24 cellular contexts compared by ENCODE assay signal in the genomic region with DNA sequence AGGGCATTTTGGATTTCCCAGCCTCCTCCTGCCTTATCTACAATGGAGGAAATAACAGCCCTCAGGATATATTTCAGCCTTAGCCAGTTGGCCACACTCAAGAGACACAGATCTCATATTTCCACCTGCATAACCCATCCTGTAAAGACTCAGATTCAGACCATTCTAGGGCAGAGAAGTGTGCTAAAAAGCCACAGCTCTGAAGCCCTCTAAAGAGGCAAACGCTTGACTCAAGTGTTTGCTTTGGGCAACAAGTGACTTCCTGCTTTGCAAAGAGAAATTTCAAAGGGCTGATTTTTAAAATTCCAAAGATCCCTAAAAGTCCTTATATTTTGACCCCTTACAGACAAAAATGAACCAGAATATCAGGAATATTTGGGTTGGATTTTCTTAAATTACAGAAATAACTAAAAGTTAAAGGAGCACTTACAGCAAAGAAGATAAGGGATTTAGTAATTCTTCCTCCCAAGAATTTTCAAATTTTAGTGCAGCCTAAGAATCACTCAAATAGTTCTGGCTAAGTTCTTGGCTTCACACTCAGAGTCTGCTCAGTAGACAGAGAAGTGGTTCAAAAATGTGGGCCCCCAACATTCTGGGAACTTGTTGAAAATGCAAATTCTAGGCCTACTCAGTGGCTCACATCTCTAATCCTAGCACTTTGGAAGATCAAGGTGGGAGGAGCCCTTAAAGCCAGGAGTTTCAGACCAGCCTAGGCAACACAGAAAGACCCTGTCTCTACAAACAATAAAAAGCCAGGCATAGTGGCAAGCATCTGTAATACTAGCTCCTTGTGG. TPM values are rescaled to one million over a fixed set of nuclear protein-coding genes. Genes with fewer than 3 reads are reported as not detected.
DNase-seq lines count a peak whose midpoint lies in the region; ATAC-seq and TF ChIP-seq lines count a peak whose summit lies in the region.
"Had no signal": no experiment of that assay in that cellular context is flagged by ENCODE, and none has a peak within 500 bp of the region (broad histone marks: within the 10 kb centered on the region; RNA-seq: fewer than 3 reads in every experiment).

No MANE protein-coding gene starts in this region.

- H3K9me3 ChIP-seq in left lung (no peaks in the 10 kb centered on the region), MM.1S (replicated peaks; ENCODE audit: insufficient read depth, low read length) (no peaks in the 10 kb centered on the region)
- H3K9me3 ChIP-seq: sigmoid colon, tibial artery had no signal

- TF ChIP-seq CTCF in left lung (IDR thresholded peaks at IDR 0.05), result no peak
- no peak for TF ChIP-seq CTCF in MM.1S (IDR thresholded peaks at IDR 0.05; ENCODE audit: low read length)

- H2AFZ ChIP-seq in MM.1S (ENCODE audit: low read length), result no peak overlapping the region

- H3K4me1 ChIP-seq in left lung, result peaks cover 21 to 30% of the 10 kb centered on the region in 2 donors
- H3K4me1 ChIP-seq in MM.1S (ENCODE audit: low read length), result no peaks in the 10 kb centered on the region
- H3K4me1 ChIP-seq: sigmoid colon, tibial artery had no signal

- ATAC-seq in left lung (peak; percentile 79), left cardiac atrium (no peak)
- ATAC-seq: activated naive CD4-positive, alpha-beta T cell treated with anti-CD3 and anti-CD28 coated beads, Interleukin-2, amount 50 U/mL, for 72 hours; stimulated activated naive CD8-positive, alpha-beta T cell treated with anti-CD3 and anti-CD28 coated beads, Interleukin-15, amount 100 ng/mL, for 72 hours had no signal

- no peak overlapping the region for H3K4me3 ChIP-seq in left lung
- no peak overlapping the region for H3K4me3 ChIP-seq in MM.1S (ENCODE audit: low read length)
- H3K4me3 ChIP-seq: sigmoid colon, tibial artery had no signal

- intact Hi-C loops in left lung (cut with DNase I) (no loop called here), left cardiac atrium (cut with DNase I) (no loop called here)

- no peak overlapping the region for H3K4me2 ChIP-seq in MM.1S (ENCODE audit: low read depth, low read length)

- no peaks in the 10 kb centered on the region for H3K79me2 ChIP-seq in MM.1S (ENCODE audit: low read length)

- H3K27ac ChIP-seq in left lung, result peak overlapping the region; percentile 6 to 23
- H3K27ac ChIP-seq in MM.1S (ENCODE audit: low read length), result no peak overlapping the region
- H3K27ac ChIP-seq: sigmoid colon, tibial artery, VCaP had no signal

- H3F3A ChIP-seq in MM.1S (ENCODE audit: insufficient read depth, low read length), result no peaks in the 10 kb centered on the region

- H3K27me3 ChIP-seq in left lung (no peaks in the 10 kb centered on the region), MM.1S (replicated peaks; ENCODE audit: insufficient read depth, low read length) (no peaks in the 10 kb centered on the region)
- H3K27me3 ChIP-seq: sigmoid colon, tibial artery had no signal

- H3K9me2 ChIP-seq in MM.1S (replicated peaks; ENCODE audit: insufficient read depth, low read length), result no peaks in the 10 kb centered on the region

- DNase-seq in SHP77 (lab: John Stamatoyannopoulos, UW), result peak; percentile 14 to 20
- no peak for DNase-seq in SHP77 treated with DMSO at 0.1 percent for 48 hours (lab: John Stamatoyannopoulos, UW)
- peak; percentile 37 for DNase-seq in NCI-H69 (lab: John Stamatoyannopoulos, UW)
- no peak for DNase-seq in left lung
- DNase-seq in activated CD4-positive, alpha-beta T cell treated with anti-CD3 and anti-CD28 coated beads, Interleukin-2, amount 50 U/mL, for 48 hours, result no peak
- no peak for DNase-seq in MM.1S
- no peak for DNase-seq in T-helper 1 cell
- no peak for DNase-seq in left cardiac atrium
- DNase-seq: 8988T; activated CD4-positive, alpha-beta T cell treated with anti-CD3 and anti-CD28 coated beads, Interleukin-2, amount 50 U/mL, for 1 hour; aorta; caudate nucleus; CD4-positive, alpha-beta memory T cell; H9; Kasumi-1; mammary epithelial cell; NCI-H1048; NCI-H526 treated with DMSO at 0.1 percent for 48 hours; sigmoid colon; stimulated activated naive CD8-positive, alpha-beta T cell treated with anti-CD3 and anti-CD28 coated beads, Interleukin-15, amount 100 ng/mL, for 72 hours; tibial artery had no signal

- H3K9ac ChIP-seq in MM.1S (ENCODE audit: low read length), result no peak overlapping the region

- no peaks in the 10 kb centered on the region for H4K20me1 ChIP-seq in MM.1S (ENCODE audit: insufficient read depth, low read length)

- H3K36me3 ChIP-seq in left lung, result no peaks in the 10 kb centered on the region
- no peaks in the 10 kb centered on the region for H3K36me3 ChIP-seq in MM.1S (replicated peaks; ENCODE audit: insufficient read depth, low read length)
- H3K36me3 ChIP-seq: sigmoid colon, tibial artery had no signal

RNA-seq across cellular contexts. Expression of a gene that starts 18.9 kb away (rescaled TPM):
- total RNA-seq in left lung (100 to 1,000 TPM; 219 to 357 TPM), left cardiac atrium (10 to 100 TPM; 37.4 to 56.9 TPM)
- total RNA-seq: activated naive CD4-positive, alpha-beta T cell treated with anti-CD3 and anti-CD28 coated beads, Interleukin-2, amount 50 U/mL, for 72 hours; CD4-positive, alpha-beta memory T cell; H9; progenitor cell of endocrine pancreas had no signal

Comparison
In these comparisons a context has a peak if more than half of its experiments do, and no peak if none do; other contexts are left out.
1. DNase-seq: peak in SHP77 (2 of 2) and NCI-H69 (single experiment); none in SHP77 treated with DMSO at 0.1 percent for 48 hours (single experiment), left lung (0 of 2), activated CD4-positive, alpha-beta T cell treated with anti-CD3 and anti-CD28 coated beads, Interleukin-2, amount 50 U/mL, for 48 hours (0 of 2), MM.1S (single experiment), T-helper 1 cell (0 of 5) and left cardiac atrium (single experiment).